Comparison of ENCODE assay signal across 18 cellular contexts in genomic region chr9:123567013-123567412, GRCh38.
DNase-seq lines count a peak whose midpoint lies in the region; ATAC-seq, FAIRE-seq and TF ChIP-seq lines count a peak whose summit lies in the region.
"Had no signal": no experiment of that assay in that cellular context is flagged by ENCODE, and none has a peak within 500 bp of the region (broad histone marks: within the 10 kb centered on the region; RNA-seq: fewer than 3 reads in every experiment).

No MANE protein-coding gene starts in this region.

- no peaks in the 10 kb centered on the region for H3K27me3 Mint-ChIP-seq in activated CD8-positive, alpha-beta T cell treated with anti-CD3 and anti-CD28 coated beads for 36 hours
- no peaks in the 10 kb centered on the region for H3K27me3 Mint-ChIP-seq in activated CD8-positive, alpha-beta T cell treated with anti-CD3 and anti-CD28 coated beads, Interleukin-2, amount 10 ng/mL, durations not matched to agents 7 days and 5 days (ENCODE audit: low read depth)
- H3K27me3 Mint-ChIP-seq in nephron progenitor cell (ENCODE audit: low read depth, poor library complexity) = peaks cover 7% of the 10 kb centered on the region
- H3K27me3 Mint-ChIP-seq: CD4-positive, alpha-beta T cell had no signal

- no peak for TF ChIP-seq CTCF in activated CD8-positive, alpha-beta T cell treated with anti-CD3 and anti-CD28 coated beads for 36 hours (IDR thresholded peaks at IDR 0.05)
- TF ChIP-seq CTCF in KMS-11 (conservative IDR thresholded peaks at IDR 0.05; ENCODE audit: low read depth, low read length) = no peak
- TF ChIP-seq CTCF in GM12878 (IDR thresholded peaks at IDR 0.05 in 2 of 3, conservative IDR thresholded peaks at IDR 0.05 in 1 of 3; ENCODE audit: control insufficient read depth in 2 of 3, extremely low read depth in 1 of 3, insufficient read depth in 1 of 3, low read depth in 3 of 3, low read length in 3 of 3) = no peak
- TF ChIP-seq CTCF in nephron progenitor cell (IDR thresholded peaks at IDR 0.05) = no peak
- no peak for TF ChIP-seq CTCF in adrenal gland (IDR thresholded peaks at IDR 0.05)
- no peak for TF ChIP-seq CTCF in left ventricle myocardium inferior (IDR thresholded peaks at IDR 0.05; ENCODE audit: borderline replicate concordance)

- no peak overlapping the region for H3K9ac ChIP-seq in KMS-11
- no peak overlapping the region for H3K9ac ChIP-seq in GM12878 (ENCODE audit: control insufficient read depth, insufficient read depth, low read length)

- H3K79me2 ChIP-seq in KMS-11 (ENCODE audit: insufficient read depth, low read depth) (no peaks in the 10 kb centered on the region), GM12878 (ENCODE audit: control insufficient read depth, insufficient read depth, low read length) (no peaks in the 10 kb centered on the region)

- DNase-seq in activated CD8-positive, alpha-beta T cell treated with anti-CD3 and anti-CD28 coated beads for 36 hours = no peak
- DNase-seq in activated CD8-positive, alpha-beta T cell treated with anti-CD3 and anti-CD28 coated beads, Interleukin-2, amount 10 ng/mL, durations not matched to agents 7 days and 5 days = no peak
- DNase-seq in GM12878 (ENCODE audit: low read depth, low spot score) (no peak), nephron progenitor cell (no peak), adrenal gland (no peak), left ventricle myocardium inferior (no peak)
- DNase-seq: AML-193; Caco-2; CD4-positive, alpha-beta T cell; H9 had no signal

- CTCF ChIA-PET in activated CD8-positive, alpha-beta T cell treated with anti-CD3 and anti-CD28 coated beads for 36 hours (lab: Charles Lee) = no interaction called here
- CTCF ChIA-PET in activated CD8-positive, alpha-beta T cell treated with anti-CD3 and anti-CD28 coated beads, Interleukin-2, amount 10 ng/mL, durations not matched to agents 7 days and 5 days (lab: Charles Lee) = interaction anchor here (2.4 kb wide), 1 partner anchor 10 kb away, joined by 6 read pairs; no protein-coding TSS in a partner anchor
- CTCF ChIA-PET in GM12878 (lab: Yijun Ruan, JAX) = interaction anchor here (0.6 to 1.0 kb wide), 3 partner anchors 23 to 472 kb away, joined by 3 to 4 read pairs (median 3); no protein-coding TSS in a partner anchor

- H3K4me1 Mint-ChIP-seq in activated CD8-positive, alpha-beta T cell treated with anti-CD3 and anti-CD28 coated beads for 36 hours (ENCODE audit: low read depth) = peaks cover 17% of the 10 kb centered on the region
- peaks cover 12% of the 10 kb centered on the region for H3K4me1 Mint-ChIP-seq in activated CD8-positive, alpha-beta T cell treated with anti-CD3 and anti-CD28 coated beads, Interleukin-2, amount 10 ng/mL, durations not matched to agents 7 days and 5 days (ENCODE audit: low read depth)
- peaks cover 29% of the 10 kb centered on the region for H3K4me1 Mint-ChIP-seq in nephron progenitor cell

- BruUV-seq in GM12878 (replicated peaks; lab: Mats Ljungman, UMichigan) = no TSS peak

- H3K27me3 ChIP-seq in KMS-11 (ENCODE audit: insufficient read depth, low read depth) (no peaks in the 10 kb centered on the region), GM12878 (replicated peaks in 1 of 2; ENCODE audit: control insufficient read depth in 2 of 2, insufficient read depth in 2 of 2, low read length in 1 of 2) (no peaks in the 10 kb centered on the region), adrenal gland (no peaks in the 10 kb centered on the region), left ventricle myocardium inferior (ENCODE audit: low read depth) (no peaks in the 10 kb centered on the region)

- H2AFZ ChIP-seq in KMS-11 (ENCODE audit: low read depth) (no peak overlapping the region), GM12878 (ENCODE audit: control insufficient read depth, low read depth, low read length) (no peak overlapping the region)

- no peaks in the 10 kb centered on the region for H4K20me1 ChIP-seq in KMS-11 (ENCODE audit: insufficient read depth)
- H4K20me1 ChIP-seq in GM12878 (ENCODE audit: control insufficient read depth, insufficient read depth) = no peaks in the 10 kb centered on the region

- H3K27ac ChIP-seq in KMS-11 (no peak overlapping the region), GM12878 (ENCODE audit: control insufficient read depth, insufficient read depth) (no peak overlapping the region), adrenal gland (no peak overlapping the region), left ventricle myocardium inferior (replicated peaks) (no peak overlapping the region)
- H3K27ac ChIP-seq: 22Rv1, A549, C4-2B had no signal

- H3K9me3 ChIP-seq in GM12878 (replicated peaks; ENCODE audit: control insufficient read depth, insufficient read depth, low read length) (no peaks in the 10 kb centered on the region), adrenal gland (replicated peaks in 1 of 3) (no peaks in the 10 kb centered on the region), left ventricle myocardium inferior (replicated peaks) (no peaks in the 10 kb centered on the region)
- H3K9me3 ChIP-seq: A549, Caco-2 had no signal

- H3K4me1 ChIP-seq in KMS-11 (ENCODE audit: low read depth, poor library complexity, severe bottlenecking) (peaks cover 24% of the 10 kb centered on the region), GM12878 (ENCODE audit: control insufficient read depth, insufficient read depth, low read length) (peaks cover 15% of the 10 kb centered on the region), adrenal gland (replicated peaks in 1 of 2) (no peaks in the 10 kb centered on the region), left ventricle myocardium inferior (peaks cover 21% of the 10 kb centered on the region)
- H3K4me1 ChIP-seq: A549, Caco-2 had no signal

- peaks cover 11% of the 10 kb centered on the region for H3K36me3 Mint-ChIP-seq in activated CD8-positive, alpha-beta T cell treated with anti-CD3 and anti-CD28 coated beads for 36 hours (ENCODE audit: low read depth)
- peaks cover 2% of the 10 kb centered on the region for H3K36me3 Mint-ChIP-seq in activated CD8-positive, alpha-beta T cell treated with anti-CD3 and anti-CD28 coated beads, Interleukin-2, amount 10 ng/mL, durations not matched to agents 7 days and 5 days (ENCODE audit: low read depth)
- H3K36me3 Mint-ChIP-seq in nephron progenitor cell (ENCODE audit: low read depth) = peaks cover 9% of the 10 kb centered on the region

- POLR2A ChIA-PET in activated CD8-positive, alpha-beta T cell treated with anti-CD3 and anti-CD28 coated beads for 36 hours (lab: Charles Lee) = no interaction called here
- POLR2A ChIA-PET in activated CD8-positive, alpha-beta T cell treated with anti-CD3 and anti-CD28 coated beads, Interleukin-2, amount 10 ng/mL, durations not matched to agents 7 days and 5 days (lab: Charles Lee) = no interaction called here
- POLR2A ChIA-PET in GM12878 (lab: Charles Lee) = no interaction called here

- RAD21 ChIA-PET in GM12878 (lab: Charles Lee; ENCODE audit: unreplicated experiment) = interaction anchor here (0.7 to 1.3 kb wide), 3 partner anchors 70 to 373 kb away, joined by 3 to 6 read pairs (median 3); no protein-coding TSS in a partner anchor

- TF ChIP-seq EP300 in GM12878 (IDR thresholded peaks at IDR 0.05; ENCODE audit: borderline replicate concordance in 1 of 2, control insufficient read depth in 1 of 2, low read depth in 2 of 2, low read length in 2 of 2) = no peak

- in situ Hi-C loops in GM12878 (cut with MboI) = no loop called here

- SMC1A ChIA-PET in GM12878 (lab: Charles Lee; ENCODE audit: uncharacterized antibody, unreplicated experiment) = interaction anchor here (0.6 to 1.5 kb wide), 7 partner anchors 12 to 205 kb away, joined by 3 to 4 read pairs (median 3); no protein-coding TSS in a partner anchor

- TF ChIP-seq RAD21 in GM12878 (IDR thresholded peaks at IDR 0.05; ENCODE audit: insufficient read depth, low read depth, low read length) = no peak

- TF ChIP-seq POLR2A in GM12878 (IDR thresholded peaks at IDR 0.05; ENCODE audit: low read depth, low read length) (no peak), adrenal gland (IDR thresholded peaks at IDR 0.05) (no peak)

- 87% methylated on average over 3 of the region's 3 CpGs for WGBS in GM12878 (ENCODE audit: insufficient coverage, insufficient replicate concordance, low lambda C conversion rate, missing lambda C conversion rate)
- WGBS in adrenal gland, 4 donors = 93 to 96% (median 94%) methylated on average over 3 of the region's 3 CpGs

- H3K4me3 ChIP-seq in KMS-11 (IDR thresholded peaks at IDR 0.05; ENCODE audit: insufficient read depth, low read depth, low read length) = no peak overlapping the region
- no peak overlapping the region for H3K4me3 ChIP-seq in GM12878
- no peak overlapping the region for H3K4me3 ChIP-seq in adrenal gland
- H3K4me3 ChIP-seq in left ventricle myocardium inferior = no peak overlapping the region
- H3K4me3 ChIP-seq: A549 had no signal

- H3K9me3 Mint-ChIP-seq in activated CD8-positive, alpha-beta T cell treated with anti-CD3 and anti-CD28 coated beads for 36 hours = no peaks in the 10 kb centered on the region
- H3K9me3 Mint-ChIP-seq in activated CD8-positive, alpha-beta T cell treated with anti-CD3 and anti-CD28 coated beads, Interleukin-2, amount 10 ng/mL, durations not matched to agents 7 days and 5 days (ENCODE audit: insufficient read depth) = no peaks in the 10 kb centered on the region
- peaks cover 4% of the 10 kb centered on the region for H3K9me3 Mint-ChIP-seq in nephron progenitor cell
- H3K9me3 Mint-ChIP-seq: CD4-positive, alpha-beta T cell; H9 had no signal

- intact Hi-C loops in activated CD8-positive, alpha-beta T cell treated with anti-CD3 and anti-CD28 coated beads for 36 hours (cut with micrococcal nuclease) = no loop called here
- intact Hi-C loops in GM12878 (cut with micrococcal nuclease; ENCODE audit: unreplicated experiment) = no loop called here
- intact Hi-C loops in adrenal gland (cut with DNase I) = no loop called here
- intact Hi-C loops in left ventricle myocardium inferior (cut with micrococcal nuclease) = no loop called here

- H3K4me2 ChIP-seq in KMS-11 (peak overlapping the region; percentile 8; the same call in 1 of the 2 replicates), GM12878 (ENCODE audit: control insufficient read depth, insufficient read depth) (no peak overlapping the region)
- H3K4me2 ChIP-seq: A549 had no signal

- H3K4me3 Mint-ChIP-seq in activated CD8-positive, alpha-beta T cell treated with anti-CD3 and anti-CD28 coated beads for 36 hours = no peak overlapping the region
- H3K4me3 Mint-ChIP-seq in activated CD8-positive, alpha-beta T cell treated with anti-CD3 and anti-CD28 coated beads, Interleukin-2, amount 10 ng/mL, durations not matched to agents 7 days and 5 days = no peak overlapping the region
- no peak overlapping the region for H3K4me3 Mint-ChIP-seq in nephron progenitor cell
- H3K4me3 Mint-ChIP-seq: CD4-positive, alpha-beta T cell; H9 had no signal

- ATAC-seq in activated CD8-positive, alpha-beta T cell treated with anti-CD3 and anti-CD28 coated beads for 36 hours = peak; percentile 45
- ATAC-seq in activated CD8-positive, alpha-beta T cell treated with anti-CD3 and anti-CD28 coated beads, Interleukin-2, amount 10 ng/mL, durations not matched to agents 7 days and 5 days = no peak
- no peak for ATAC-seq in GM12878
- ATAC-seq in GM21447 (IDR thresholded peaks at IDR 0.05; ENCODE audit: unreplicated experiment) = no peak
- ATAC-seq: A549 had no signal

- H3K27ac Mint-ChIP-seq in activated CD8-positive, alpha-beta T cell treated with anti-CD3 and anti-CD28 coated beads for 36 hours = no peak overlapping the region
- no peak overlapping the region for H3K27ac Mint-ChIP-seq in activated CD8-positive, alpha-beta T cell treated with anti-CD3 and anti-CD28 coated beads, Interleukin-2, amount 10 ng/mL, durations not matched to agents 7 days and 5 days
- H3K27ac Mint-ChIP-seq in nephron progenitor cell = peak overlapping the region; percentile 18
- H3K27ac Mint-ChIP-seq: CD4-positive, alpha-beta T cell; H9 had no signal

- FAIRE-seq in GM12878 (lab: Jason Lieb, UNC) = no peak
- FAIRE-seq: A549, D721Med, G401.6, H1 had no signal

- no peaks in the 10 kb centered on the region for H3K36me3 ChIP-seq in KMS-11 (ENCODE audit: insufficient read depth)
- H3K36me3 ChIP-seq in GM12878 (ENCODE audit: control insufficient read depth in 2 of 2, insufficient read depth in 2 of 2, low read length in 1 of 2) = peaks cover 0 to 1% of the 10 kb centered on the region in 2 experiments; a peak in 1 of 4 replicates
- no peaks in the 10 kb centered on the region for H3K36me3 ChIP-seq in adrenal gland (replicated peaks in 1 of 2)
- H3K36me3 ChIP-seq in left ventricle myocardium inferior = no peaks in the 10 kb centered on the region
